2 cellular contexts compared by ENCODE assay signal in genomic region chr19:32779082-32779481, GRCh38.
TF ChIP-seq lines count a peak whose summit lies in the region.

No MANE protein-coding gene starts in this region.

TF ChIP-seq in GM23338, 12 proteins besides CTCF, POLR2A, EP300 and RAD21:
- TF ChIP-seq EZH2phosphoT487 (IDR thresholded peaks at IDR 0.05; ENCODE audit: unreplicated experiment) (no peak), ZNF331 (CRISPR knock-in tag; IDR thresholded peaks at IDR 0.05; ENCODE audit: low read depth) (no peak), EZH2 (IDR thresholded peaks at IDR 0.05; ENCODE audit: low read depth, unreplicated experiment) (no peak)

TF ChIP-seq in H1, 55 proteins besides CTCF, POLR2A, EP300 and RAD21:
- TF ChIP-seq CBX5 (IDR thresholded peaks at IDR 0.05; ENCODE audit: low read depth, low read length) (no peak), CHD2 (IDR thresholded peaks at IDR 0.05; ENCODE audit: low read length) (no peak)
